ENCODE assay signal across 2 cellular contexts in the genomic region with DNA sequence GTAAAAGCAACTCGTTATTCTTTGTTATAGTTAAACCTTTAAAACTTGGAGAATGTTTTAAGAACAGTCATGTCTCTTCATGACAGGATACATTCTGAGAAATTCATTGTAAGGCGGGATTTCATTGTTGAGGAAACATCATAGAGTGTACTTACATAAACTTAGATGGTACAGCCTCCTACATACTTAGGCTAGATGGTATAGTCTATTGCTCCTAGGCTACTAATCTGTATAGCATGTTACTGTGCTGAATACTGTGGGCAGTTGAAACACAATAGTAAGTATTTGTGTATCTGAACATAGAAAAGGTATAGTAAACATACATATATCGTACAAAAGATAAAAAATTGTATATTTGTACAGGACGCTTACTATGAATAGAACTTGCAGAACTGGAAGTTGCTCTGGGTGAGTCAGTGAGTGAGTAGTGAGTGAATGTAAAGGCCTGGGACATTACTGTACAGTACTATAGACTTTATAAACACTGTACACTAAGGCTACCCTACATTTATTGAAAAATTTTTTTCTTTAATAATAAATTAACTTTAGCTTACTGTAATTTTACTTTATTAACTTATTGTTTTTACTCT. TPM values are rescaled to one million over a fixed set of nuclear protein-coding genes. Genes with fewer than 3 reads are reported as not detected.
"Had no signal": no experiment of that assay in that cellular context is flagged by ENCODE, and none has a peak within 500 bp of the region (broad histone marks: within the 10 kb centered on the region; RNA-seq: fewer than 3 reads in every experiment).

No MANE protein-coding gene starts in this region.

RNA-seq across cellular contexts. Expression of gene STEAP1, which starts 3.6 kb away (rescaled TPM):
- total RNA-seq: natural killer cell, T-helper 17 cell had no signal

RNA-seq across cellular contexts. Expression of gene STEAP2, which starts 53.7 kb away (rescaled TPM):
- total RNA-seq: T-helper 17 cell had no signal
